Comparison of ENCODE assay signal across 8 cellular contexts in genomic region chr12:15563683-15564082, GRCh38.
DNase-seq lines count a peak whose midpoint lies in the region; ATAC-seq and TF ChIP-seq lines count a peak whose summit lies in the region.

No MANE protein-coding gene starts in this region.

- peak overlapping the region; percentile 58 to 83 (median 78) for H3K4me3 Mint-ChIP-seq in CD4-positive, alpha-beta memory T cell
- H3K4me3 Mint-ChIP-seq in activated naive CD8-positive, alpha-beta T cell treated with anti-CD3 and anti-CD28 coated beads for 36 hours, result peak overlapping the region; percentile 76

- peak overlapping the region; percentile 80 to 93 (median 90) for H3K27ac Mint-ChIP-seq in CD4-positive, alpha-beta memory T cell
- H3K27ac Mint-ChIP-seq in activated naive CD8-positive, alpha-beta T cell treated with anti-CD3 and anti-CD28 coated beads for 36 hours, result peak overlapping the region; percentile 94

- peak overlapping the region; percentile 7 to 33 for H3K4me3 ChIP-seq in CD4-positive, alpha-beta memory T cell (ENCODE audit: low read length in 2 of 2)
- H3K4me3 ChIP-seq in lower lobe of right lung (peak overlapping the region; percentile 18), A673 (ENCODE audit: low read depth, low read length, poor library complexity, severe bottlenecking) (no peak overlapping the region)

- no TSS peak for BruUV-seq in A673 (replicated peaks; lab: Mats Ljungman, UMichigan)

- peaks cover 28 to 44% (median 39%) of the 10 kb centered on the region in 4 donors for H3K4me1 Mint-ChIP-seq in CD4-positive, alpha-beta memory T cell
- H3K4me1 Mint-ChIP-seq in activated naive CD8-positive, alpha-beta T cell treated with anti-CD3 and anti-CD28 coated beads for 36 hours, result peaks cover 49% of the 10 kb centered on the region

- intact Hi-C loops in CD4-positive, alpha-beta memory T cell (cut with micrococcal nuclease), result loop anchor here (1.0 to 2.0 kb wide), 2 partner anchors 8 to 15 kb away; no protein-coding TSS in a partner anchor
- intact Hi-C loops in lower lobe of right lung (cut with DNase I) (no loop called here), A673 (cut with micrococcal nuclease; ENCODE audit: unreplicated experiment) (no loop called here)

- H3K9me3 ChIP-seq in CD4-positive, alpha-beta memory T cell (ENCODE audit: control insufficient read depth in 1 of 2, low read length in 2 of 2), result no peaks in the 10 kb centered on the region
- H3K9me3 ChIP-seq in lower lobe of right lung (no peaks in the 10 kb centered on the region), A673 (ENCODE audit: low read depth, low read length, poor library complexity, severe bottlenecking) (no peaks in the 10 kb centered on the region)

- peaks cover 54% of the 10 kb centered on the region for H3K4me1 ChIP-seq in CD4-positive, alpha-beta memory T cell (ENCODE audit: insufficient read depth, low read length)
- H3K4me1 ChIP-seq in lower lobe of right lung (peaks cover 18% of the 10 kb centered on the region), A673 (ENCODE audit: insufficient read depth, low read length, poor library complexity, severe bottlenecking) (no peaks in the 10 kb centered on the region)

- no peaks in the 10 kb centered on the region for H3K27me3 ChIP-seq in CD4-positive, alpha-beta memory T cell (ENCODE audit: insufficient read depth, low read length)
- no peaks in the 10 kb centered on the region for H3K27me3 ChIP-seq in lower lobe of right lung (ENCODE audit: low read depth)
- no peaks in the 10 kb centered on the region for H3K27me3 ChIP-seq in A673 (replicated peaks; ENCODE audit: insufficient read depth, low read depth, low read length, poor library complexity)

- POLR2A ChIA-PET in CD4-positive, alpha-beta memory T cell (lab: Charles Lee; ENCODE audit: partially characterized antibody), result interaction anchor here (0.7 to 3.5 kb wide), 9 partner anchors 8 to 348 kb away, joined by 3 to 22 read pairs (median 4); partner anchors contain the start of gene DERA
- POLR2A ChIA-PET in A673 (lab: Charles Lee; ENCODE audit: low non-redundant PET), result no interaction called here

- peak in 4 of 5 donors; percentile 33 to 41 (median 34) for DNase-seq in CD4-positive, alpha-beta memory T cell
- DNase-seq in activated naive CD8-positive, alpha-beta T cell treated with anti-CD3 and anti-CD28 coated beads for 36 hours, result peak; percentile 23
- no peak for DNase-seq in lower lobe of right lung
- no peak for DNase-seq in LoVo (ENCODE audit: low spot score)
- no peak for DNase-seq in A673 (ENCODE audit: low spot score)
- no peak for DNase-seq in activated gamma-delta T cell treated with Interleukin-2 at 50 U/mL for 16 hours
- DNase-seq in SKM-1 (lab: John Stamatoyannopoulos, UW; ENCODE audit: unreplicated experiment), result no peak

- no peaks in the 10 kb centered on the region for H3K36me3 ChIP-seq in CD4-positive, alpha-beta memory T cell (ENCODE audit: insufficient read depth, low read length)
- no peaks in the 10 kb centered on the region for H3K36me3 ChIP-seq in lower lobe of right lung
- H3K36me3 ChIP-seq in A673 (ENCODE audit: insufficient read depth, low read length, poor library complexity, severe bottlenecking), result no peaks in the 10 kb centered on the region

- H3K27ac ChIP-seq in CD4-positive, alpha-beta memory T cell (ENCODE audit: low read depth, low read length), result peak overlapping the region; percentile 43
- H3K27ac ChIP-seq in lower lobe of right lung, result peak overlapping the region; percentile 44
- H3K27ac ChIP-seq in A673 (ENCODE audit: low read depth, low read length, poor library complexity, severe bottlenecking), result no peak overlapping the region

- no peak for TF ChIP-seq CTCF in lower lobe of right lung (IDR thresholded peaks at IDR 0.05)
- no peak for TF ChIP-seq CTCF in A673 (conservative IDR thresholded peaks at IDR 0.05; ENCODE audit: low read depth, low read length)

- H3K27me3 Mint-ChIP-seq in CD4-positive, alpha-beta memory T cell, result no peaks in the 10 kb centered on the region
- H3K27me3 Mint-ChIP-seq in activated naive CD8-positive, alpha-beta T cell treated with anti-CD3 and anti-CD28 coated beads for 36 hours, result no peaks in the 10 kb centered on the region

- CTCF ChIA-PET in CD4-positive, alpha-beta memory T cell (lab: Charles Lee; ENCODE audit: partially characterized antibody), result interaction anchor here (0.9 to 9.2 kb wide), 6 partner anchors 16 to 31 kb away, joined by 3 to 71 read pairs (median 12); no protein-coding TSS in a partner anchor
- CTCF ChIA-PET in A673 (lab: Charles Lee), result no interaction called here

- ATAC-seq in HG02571 (IDR thresholded peaks at IDR 0.05; ENCODE audit: unreplicated experiment) (peak; percentile 47), lower lobe of right lung (peak; percentile 59 to 65)

- peaks cover 0 to 2% (median 0%) of the 10 kb centered on the region in 8 donors for H3K9me3 Mint-ChIP-seq in CD4-positive, alpha-beta memory T cell
- H3K9me3 Mint-ChIP-seq in activated naive CD8-positive, alpha-beta T cell treated with anti-CD3 and anti-CD28 coated beads for 36 hours, result no peaks in the 10 kb centered on the region

- no peaks in the 10 kb centered on the region for H3K36me3 Mint-ChIP-seq in CD4-positive, alpha-beta memory T cell
- peaks cover 10% of the 10 kb centered on the region for H3K36me3 Mint-ChIP-seq in activated naive CD8-positive, alpha-beta T cell treated with anti-CD3 and anti-CD28 coated beads for 36 hours

Comparison
In these comparisons a context has a peak if more than half of its experiments do, and no peak if none do; other contexts are left out.
1. DNase-seq: peak in CD4-positive, alpha-beta memory T cell (4 of 5) and activated naive CD8-positive, alpha-beta T cell treated with anti-CD3 and anti-CD28 coated beads for 36 hours (single experiment); none in lower lobe of right lung (single experiment), LoVo (single experiment), A673 (single experiment), activated gamma-delta T cell treated with Interleukin-2 at 50 U/mL for 16 hours (single experiment) and SKM-1 (single experiment).